26 cellular contexts compared by ENCODE assay signal in genomic region chr4:8646296-8647093, GRCh38. TPM values are rescaled to one million over a fixed set of nuclear protein-coding genes. Genes with fewer than 3 reads are reported as not detected.
DNase-seq lines count a peak whose midpoint lies in the region; TF ChIP-seq lines count a peak whose summit lies in the region.
"Had no signal": no experiment of that assay in that cellular context is flagged by ENCODE, and none has a peak within 500 bp of the region (broad histone marks: within the 10 kb centered on the region; RNA-seq: fewer than 3 reads in every experiment).

No MANE protein-coding gene starts in this region.

- no peak for TF ChIP-seq POLR2A in ovary (IDR thresholded peaks at IDR 0.05)

- H3K36me3 ChIP-seq in ovary: no peaks in the 10 kb centered on the region
- H3K36me3 ChIP-seq: ascending aorta had no signal

- H3K4me3 ChIP-seq in ovary: no peak overlapping the region
- H3K4me3 ChIP-seq: ascending aorta, psoas muscle, smooth muscle cell had no signal

- no peaks in the 10 kb centered on the region for H3K27me3 ChIP-seq in ovary
- H3K27me3 ChIP-seq: ascending aorta had no signal

- no peak for TF ChIP-seq EP300 in ovary (IDR thresholded peaks at IDR 0.05)

- H3K4me1 ChIP-seq in ovary (ENCODE audit: insufficient read depth): no peaks in the 10 kb centered on the region
- H3K4me1 ChIP-seq: ascending aorta, psoas muscle had no signal

- WGBS in ovary, 3 donors: 76 to 84% (median 83%) methylated on average over 35 to 36 of the region's 36 CpGs

- no peak overlapping the region for H3K27ac ChIP-seq in ovary
- H3K27ac ChIP-seq: ascending aorta, psoas muscle had no signal

- no peak for TF ChIP-seq CTCF in ovary (IDR thresholded peaks at IDR 0.05)

- DNase-seq in Daoy (ENCODE audit: low read depth) (peak; percentile 13), NCI-H1105 (lab: John Stamatoyannopoulos, UW) (peak; percentile 25), ecto neural progenitor cell (ENCODE audit: low spot score) (peak; percentile 48), ovary (peak in 3 of 5 donors; percentile 1 to 13 (median 6)), NK-92 (lab: John Stamatoyannopoulos, UW; ENCODE audit: unreplicated experiment) (no peak), cerebellum (ENCODE audit: low spot score) (no peak), NCI-H1694 (lab: John Stamatoyannopoulos, UW) (no peak), NCI-H2029 treated with DMSO at 0.1 percent for 48 hours (lab: John Stamatoyannopoulos, UW) (no peak)
- DNase-seq: activated CD4-positive, alpha-beta memory T cell treated with anti-CD3 and anti-CD28 coated beads for 36 hours; CD8-positive, alpha-beta memory T cell; effector memory CD8-positive, alpha-beta T cell; left cardiac atrium; NCI-H1092 treated with DMSO at 0.1 percent for 48 hours; NCI-H345; NK-92 treated with Interleukin-12 subunit alpha and Interleukin-12 subunit beta, amount 100 ng/mL, for 24 hours; psoas muscle; RPMI8226; SK-N-SH; stimulated activated CD4-positive, alpha-beta T cell treated with anti-CD3 and anti-CD28 coated beads, Interleukin-4, amount 100 ng/mL, for 1 hour; stimulated activated naive CD8-positive, alpha-beta T cell treated with anti-CD3 and anti-CD28 coated beads, Interleukin-15, Interleukin-2, amounts not matched to agents 100 U/mL and 50 U/mL, for 24 hours; trophoblast cell had no signal

- intact Hi-C loops in ovary (cut with DNase I): no loop called here

- no peaks in the 10 kb centered on the region for H3K9me3 ChIP-seq in ovary
- H3K9me3 ChIP-seq: ascending aorta, psoas muscle, SK-N-SH had no signal

RNA-seq across cellular contexts. Expression of gene CPZ, which starts 53.9 kb away (rescaled TPM):
- total RNA-seq in Daoy (2014; rRNA removed; shearing (Covaris generic)): 0.80 and 0.83 TPM in 2 replicates
- total RNA-seq in ovary (100 to 1,000 TPM in 4 of 7 donors, 10 to 100 TPM in 3; 55.9 to 212 (median 129) TPM), cerebellum (5.0 TPM)
- polyA plus RNA-seq in ovary: 100 to 1,000 TPM in 1 of 2 donors, 10 to 100 TPM in 1; 51.0 to 170 TPM
- total RNA-seq: activated CD4-positive, alpha-beta memory T cell treated with anti-CD3 and anti-CD28 coated beads for 36 hours; activated naive CD4-positive, alpha-beta T cell treated with anti-CD3 and anti-CD28 coated beads, Interleukin-2, amount 50 U/mL, for 72 hours; activated T-helper 1 cell treated with anti-CD3 and anti-CD28 coated beads, Interleukin-12 subunit alpha, Interleukin-12 subunit beta, Interleukin-2, Interleukin-4 antibody, amounts not matched to agents 30 ng/mL and 10 ng/mL and 1 ng/mL, durations not matched to agents 14 hours and 24 hours and 36 hours; CD8-positive, alpha-beta memory T cell; natural killer cell treated with Interleukin-12 subunit alpha and Interleukin-12 subunit beta and Interleukin-15 and Interleukin-18, amount 100 ng/mL, for 72 hours; psoas muscle had no signal
- polyA plus RNA-seq: CD8-positive, alpha-beta memory T cell; SK-N-SH had no signal

Comparison
In these comparisons a context has a peak if more than half of its experiments do, and no peak if none do; other contexts are left out.
1. DNase-seq: peak in Daoy (single experiment), NCI-H1105 (single experiment), ecto neural progenitor cell (single experiment) and ovary (3 of 5); none in NK-92 (single experiment), cerebellum (single experiment), NCI-H1694 (single experiment) and NCI-H2029 treated with DMSO at 0.1 percent for 48 hours (single experiment).